Comparison of ENCODE assay signal across 22 cellular contexts in genomic region chr17:52721932-52722331, GRCh38.
"Had no signal": no experiment of that assay in that cellular context is flagged by ENCODE, and none has a peak within 500 bp of the region (broad histone marks: within the 10 kb centered on the region; RNA-seq: fewer than 3 reads in every experiment).

No MANE protein-coding gene starts in this region.

- DNase-seq: islet precursor cell; left ventricle myocardium inferior; mesendoderm; mucosa of descending colon; naive thymus-derived CD4-positive, alpha-beta T cell; ovary; stimulated activated CD4-positive, alpha-beta T cell treated with anti-CD3 and anti-CD28 coated beads, Interleukin-12 subunit alpha, Interleukin-12 subunit beta, amount 100 ng/mL, for 4 hours; stimulated activated CD4-positive, alpha-beta T cell treated with anti-CD3 and anti-CD28 coated beads, Interleukin-15, amount 100 ng/mL, for 24 hours; stimulated activated CD4-positive, alpha-beta T cell treated with anti-CD3 and anti-CD28 coated beads, Interleukin-2, amount 100 ng/mL, for 24 hours; stimulated activated CD4-positive, alpha-beta T cell treated with anti-CD3 and anti-CD28 coated beads, Interleukin-4, amount 100 ng/mL, for 1 hour; stimulated activated naive B cell treated with anti-CD40 and anti-IgM and Interleukin-4, amounts not matched to agents 10 μg/mL and 1 μg/mL and 100 μg/mL, for 72 hours; stimulated activated naive CD8-positive, alpha-beta T cell treated with anti-CD3 and anti-CD28 coated beads, Interleukin-15, Interleukin-2, amounts not matched to agents 100 U/mL and 50 U/mL, for 24 hours; stomach; testis; thyroid gland; transverse colon; upper lobe of left lung had no signal

- H3K27ac ChIP-seq: left ventricle myocardium inferior, ovary, right atrium auricular region, skin epidermis, stomach, testis, thyroid gland, transverse colon, upper lobe of left lung, vagina had no signal

- H3K27me3 ChIP-seq: ovary, right atrium auricular region, stomach, testis, thyroid gland, transverse colon, upper lobe of left lung, vagina had no signal

- ATAC-seq: mucosa of descending colon; naive thymus-derived CD4-positive, alpha-beta T cell; natural killer cell treated with Interleukin-12 subunit alpha and Interleukin-12 subunit beta and Interleukin-15 and Interleukin-18, amount 100 ng/mL, for 72 hours; stimulated activated naive B cell treated with anti-CD40 and anti-IgM and Interleukin-4, amounts not matched to agents 10 μg/mL and 1 μg/mL and 100 μg/mL, for 72 hours; stimulated activated naive CD8-positive, alpha-beta T cell treated with anti-CD3 and anti-CD28 coated beads, Interleukin-15, Interleukin-2, amounts not matched to agents 100 U/mL and 50 U/mL, for 24 hours had no signal

- H3K4me3 ChIP-seq: left ventricle myocardium inferior, lung, mucosa of descending colon, ovary, right atrium auricular region, skin epidermis, stomach, testis, thyroid gland, transverse colon, upper lobe of left lung, vagina had no signal

- H3K36me3 ChIP-seq: left ventricle myocardium inferior, ovary, right atrium auricular region, stomach, thyroid gland, transverse colon, upper lobe of left lung, vagina had no signal

- H3K9me3 ChIP-seq: left ventricle myocardium inferior, mucosa of descending colon, ovary, right atrium auricular region, stomach, testis, thyroid gland, transverse colon, upper lobe of left lung, vagina had no signal

- H3K4me1 ChIP-seq: left ventricle myocardium inferior, right atrium auricular region, stomach, testis, thyroid gland, transverse colon, upper lobe of left lung, vagina had no signal
